In the genomic region with DNA sequence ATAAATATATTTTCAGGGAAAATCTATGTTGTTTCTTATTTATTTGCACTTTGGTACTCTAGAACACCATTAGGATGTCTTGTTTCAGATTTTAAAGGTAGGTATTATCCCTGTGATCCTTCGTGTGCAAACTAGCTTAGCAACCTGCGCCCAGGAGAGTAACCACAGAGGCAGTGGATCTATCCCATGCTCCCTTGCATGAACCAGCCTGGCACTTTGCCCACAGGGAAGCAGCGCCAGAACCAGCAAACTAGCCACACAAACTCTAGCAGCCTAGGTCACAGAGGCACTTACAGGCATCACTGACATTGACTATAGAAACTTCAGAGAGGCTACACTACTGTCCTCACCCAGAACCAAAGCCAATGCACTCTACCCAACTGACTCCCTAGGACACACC, we compare ENCODE assay signal across 28 cellular contexts.
DNase-seq lines count a peak whose midpoint lies in the region; ATAC-seq, FAIRE-seq and TF ChIP-seq lines count a peak whose summit lies in the region.
"Had no signal": no experiment of that assay in that cellular context is flagged by ENCODE, and none has a peak within 500 bp of the region (broad histone marks: within the 10 kb centered on the region; RNA-seq: fewer than 3 reads in every experiment).

No MANE protein-coding gene starts in this region.

- POLR2A ChIA-PET in MCF 10A (lab: Yijun Ruan, JAX), result no interaction called here

- H3K36me3 Mint-ChIP-seq in MCF 10A (ENCODE audit: insufficient read depth, unreplicated experiment), result no peaks in the 10 kb centered on the region
- no peaks in the 10 kb centered on the region for H3K36me3 Mint-ChIP-seq in nephron progenitor cell (ENCODE audit: low read depth)

- no peaks in the 10 kb centered on the region for H3K9me3 Mint-ChIP-seq in MCF 10A (ENCODE audit: unreplicated experiment)
- peaks cover 8% of the 10 kb centered on the region for H3K9me3 Mint-ChIP-seq in nephron progenitor cell
- H3K9me3 Mint-ChIP-seq: HFFc6 had no signal

- H3K27ac ChIP-seq in pancreas, result no peak overlapping the region
- H3K27ac ChIP-seq: C4-2B, HL-60, PC-9, RWPE1 had no signal

- peak; percentile 53 to 66 (median 56) for ATAC-seq in pancreas
- ATAC-seq in GM21515 (IDR thresholded peaks at IDR 0.05; ENCODE audit: unreplicated experiment), result no peak
- ATAC-seq: SK-N-SH treated with all-trans-retinoic acid at 6 μM for 48 hours, T-cell had no signal

- H3K4me1 Mint-ChIP-seq in MCF 10A (ENCODE audit: insufficient read depth, unreplicated experiment) (no peaks in the 10 kb centered on the region), nephron progenitor cell (no peaks in the 10 kb centered on the region)
- H3K4me1 Mint-ChIP-seq: IgD-negative memory B cell had no signal

- whole genome bisulfite sequencing in pancreas, 2 donors, result 39 to 53% methylated on average over 3 of the region's 3 CpGs

- H3K4me1 ChIP-seq in pancreas, result no peaks in the 10 kb centered on the region

- H3K36me3 ChIP-seq in pancreas, result no peaks in the 10 kb centered on the region

- H3K4me3 Mint-ChIP-seq in MCF 10A (ENCODE audit: unreplicated experiment) (no peak overlapping the region), nephron progenitor cell (no peak overlapping the region)
- H3K4me3 Mint-ChIP-seq: HFFc6, IgD-negative memory B cell, T-cell had no signal

- no peak overlapping the region for H3K27ac Mint-ChIP-seq in MCF 10A (ENCODE audit: low read depth, unreplicated experiment)
- no peak overlapping the region for H3K27ac Mint-ChIP-seq in nephron progenitor cell
- H3K27ac Mint-ChIP-seq: HFFc6, IgD-negative memory B cell, T-cell had no signal

- H3K4me3 ChIP-seq in pancreas, result no peak overlapping the region
- H3K4me3 ChIP-seq: PC-9 had no signal

- no peak for FAIRE-seq in pancreas (lab: Jason Lieb, UNC)
- FAIRE-seq: GM12892, GM18507, HTR-8/SVneo had no signal

- DNase-seq in NCI-H510A treated with DMSO at 0.1 percent for 48 hours (lab: John Stamatoyannopoulos, UW), result peak; percentile 7
- DNase-seq in NCI-H510A (lab: John Stamatoyannopoulos, UW), result no peak
- DNase-seq in LoVo (ENCODE audit: low spot score), result peak; percentile 1
- peak; percentile 21 for DNase-seq in MCF 10A (ENCODE audit: unreplicated experiment)
- peak; percentile 42 to 84 (median 73) for DNase-seq in pancreas
- DNase-seq in nephron progenitor cell, result no peak
- no peak for DNase-seq in cerebellar nuclear complex (lab: John Stamatoyannopoulos, UW)
- DNase-seq: ACHN, H7, HFFc6, Kasumi-1, NCI-H1105, NCI-H2081, NCI-H446 treated with DMSO at 0.1 percent for 48 hours, NCI-H82, SIG-M5, T-cell, T-helper 9 cell had no signal

- no TSS peak for BruUV-seq in MCF 10A (replicated peaks; lab: Mats Ljungman, UMichigan)

- intact Hi-C loops in MCF 10A (cut with micrococcal nuclease) (no loop called here), pancreas (cut with DNase I) (no loop called here)

- peaks cover 37% of the 10 kb centered on the region for H3K27me3 Mint-ChIP-seq in MCF 10A (ENCODE audit: insufficient read depth, unreplicated experiment)
- H3K27me3 Mint-ChIP-seq in nephron progenitor cell (ENCODE audit: low read depth, poor library complexity), result peaks cover 4% of the 10 kb centered on the region

- H3K27me3 ChIP-seq in pancreas, result no peaks in the 10 kb centered on the region

- CTCF ChIA-PET in MCF 10A (lab: Yijun Ruan, JAX), result no interaction called here

- no peaks in the 10 kb centered on the region for H3K9me3 ChIP-seq in pancreas

- TF ChIP-seq CTCF in MCF 10A (IDR thresholded peaks at IDR 0.05; ENCODE audit: unreplicated experiment), result no peak
- TF ChIP-seq CTCF in pancreas (IDR thresholded peaks at IDR 0.05), result no peak
- TF ChIP-seq CTCF in nephron progenitor cell (IDR thresholded peaks at IDR 0.05), result no peak

Comparison
In these comparisons a context has a peak if more than half of its experiments do, and no peak if none do; other contexts are left out.
1. DNase-seq: peak in NCI-H510A treated with DMSO at 0.1 percent for 48 hours (single experiment), LoVo (single experiment), MCF 10A (single experiment) and pancreas (6 of 6); none in NCI-H510A (single experiment), nephron progenitor cell (single experiment) and cerebellar nuclear complex (0 of 2).